Comparison of ENCODE assay signal across 1 cellular context in genomic region chr19:54674021-54674617, GRCh38.
TF ChIP-seq lines count a peak whose summit lies in the region.

No MANE protein-coding gene starts in this region.

TF ChIP-seq in endothelial cell of umbilical vein, 7 proteins besides CTCF, POLR2A, EP300 and RAD21:
- TF ChIP-seq FOS (IDR thresholded peaks at IDR 0.05; ENCODE audit: borderline replicate concordance, insufficient read depth, low read length) = no peak
- TF ChIP-seq GATA2 (IDR thresholded peaks at IDR 0.05; ENCODE audit: insufficient read depth, insufficient read length, low read depth, low read length) = no peak
- no peak for TF ChIP-seq MYC (IDR thresholded peaks at IDR 0.05; ENCODE audit: low read depth, low read length)
- TF ChIP-seq MAX (IDR thresholded peaks at IDR 0.05; ENCODE audit: insufficient read depth, insufficient read length) = no peak
- TF ChIP-seq EZH2 (IDR thresholded peaks at IDR 0.05; ENCODE audit: borderline replicate concordance, low read depth, low read length, severe bottlenecking) = no peak
- TF ChIP-seq JUN (IDR thresholded peaks at IDR 0.05; ENCODE audit: borderline replicate concordance, insufficient read depth, insufficient read length, low read depth) = no peak
- no peak for TF ChIP-seq POLR2AphosphoS5 (IDR thresholded peaks at IDR 0.05; ENCODE audit: insufficient read depth, low read depth, low read length)
TF ChIP-seq in endothelial cell of umbilical vein: peak in this region for 0.
